1 cellular context compared by ENCODE assay signal in the genomic region with DNA sequence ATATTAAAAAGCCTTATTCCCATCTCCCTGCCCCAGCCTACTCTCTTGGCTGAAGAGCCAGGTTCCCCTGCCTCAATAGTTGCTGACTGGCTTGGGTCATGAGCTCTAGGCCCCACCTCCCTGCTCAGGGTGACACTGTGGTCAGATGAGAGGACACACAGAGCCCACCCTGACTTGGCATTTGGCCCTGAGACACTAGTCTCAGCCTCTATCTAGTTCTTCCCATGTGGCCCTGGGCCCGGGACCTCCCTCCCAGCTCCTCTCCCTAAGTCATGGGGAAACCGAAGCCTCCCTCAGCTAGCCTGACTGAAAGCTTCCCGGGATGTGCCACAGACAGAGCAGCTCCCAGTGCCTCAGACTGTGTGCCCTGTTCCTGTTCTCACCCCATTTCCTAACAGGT.
TF ChIP-seq lines count a peak whose summit lies in the region.

No MANE protein-coding gene starts in this region.

TF ChIP-seq in H1, 55 proteins besides CTCF, POLR2A, EP300 and RAD21:
- no peak for TF ChIP-seq POLR2AphosphoS5 (IDR thresholded peaks at IDR 0.05; ENCODE audit: low read depth, low read length)
- no peak for TF ChIP-seq SIX5 (IDR thresholded peaks at IDR 0.05; ENCODE audit: low read depth, low read length)
- TF ChIP-seq, protein P1, sequence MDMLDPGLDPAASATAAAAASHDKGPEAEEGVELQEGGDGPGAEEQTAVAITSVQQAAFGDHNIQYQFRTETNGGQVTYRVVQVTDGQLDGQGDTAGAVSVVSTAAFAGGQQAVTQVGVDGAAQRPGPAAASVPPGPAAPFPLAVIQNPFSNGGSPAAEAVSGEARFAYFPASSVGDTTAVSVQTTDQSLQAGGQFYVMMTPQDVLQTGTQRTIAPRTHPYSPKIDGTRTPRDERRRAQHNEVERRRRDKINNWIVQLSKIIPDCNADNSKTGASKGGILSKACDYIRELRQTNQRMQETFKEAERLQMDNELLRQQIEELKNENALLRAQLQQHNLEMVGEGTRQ (IDR thresholded peaks at IDR 0.05; ENCODE audit: low read length): no peak
- no peak for TF ChIP-seq TAF7 (optimal IDR thresholded peaks at IDR 0.05; ENCODE audit: borderline replicate concordance, low read depth, low read length)
- no peak for TF ChIP-seq BRCA1 (IDR thresholded peaks at IDR 0.05; ENCODE audit: low read depth, low read length)
- TF ChIP-seq RFX5 (IDR thresholded peaks at IDR 0.05; ENCODE audit: borderline replicate concordance, low read depth, low read length): no peak
- TF ChIP-seq EGR1 (IDR thresholded peaks at IDR 0.05; ENCODE audit: borderline replicate concordance, low read depth, low read length): no peak
- TF ChIP-seq TEAD4 (IDR thresholded peaks at IDR 0.05; ENCODE audit: low read depth, low read length): no peak
- TF ChIP-seq HDAC2 (IDR thresholded peaks at IDR 0.05; ENCODE audit: borderline replicate concordance in 1 of 2, low read depth in 2 of 2, low read length in 2 of 2): no peak
- no peak for TF ChIP-seq SRF (IDR thresholded peaks at IDR 0.05; ENCODE audit: low read depth, low read length)
